8 cellular contexts compared by ENCODE assay signal in genomic region chr12:6767592-6768384, GRCh38. TPM values are rescaled to one million over a fixed set of nuclear protein-coding genes. Genes with fewer than 3 reads are reported as not detected.
DNase-seq lines count a peak whose midpoint lies in the region; ATAC-seq and TF ChIP-seq lines count a peak whose summit lies in the region.

No MANE protein-coding gene starts in this region.

- in situ Hi-C loops in brain microvascular endothelial cell (cut with HindIII; ENCODE audit: low pct_ligation_motif_present, low sequenced_read_pairs), result no loop called here

- peak; percentile 77 for TF ChIP-seq POLR2A in right lobe of liver (IDR thresholded peaks at IDR 0.05)
- TF ChIP-seq POLR2A in thyroid gland (IDR thresholded peaks at IDR 0.05), result peak in 1 of 2 donors; percentile 17

- WGBS in right lobe of liver (ENCODE audit: insufficient coverage, low coverage, low lambda C conversion rate, missing lambda C conversion rate), result 13% methylated on average over 8 of the region's 31 CpGs
- WGBS in thyroid gland, 2 donors, result 16 to 20% methylated on average over 20 to 24 of the region's 31 CpGs

- DNase-seq in Ammon's horn (ENCODE audit: low spot score) (peak; percentile 68), HuH-7.5 (ENCODE audit: low spot score) (peak; percentile 83), brain microvascular endothelial cell (no peak), right lobe of liver (peak; percentile 62 to 87 (median 86)), thyroid gland (peak; percentile 62), NCI-H1105 treated with DMSO at 0.1 percent for 48 hours (lab: John Stamatoyannopoulos, UW) (no peak)

- ATAC-seq in right lobe of liver (peak; percentile 30 to 52 (median 39)), HG03571 (IDR thresholded peaks at IDR 0.05; ENCODE audit: unreplicated experiment) (no peak), HG02870 (IDR thresholded peaks at IDR 0.05; ENCODE audit: unreplicated experiment) (no peak)

- H3K27me3 ChIP-seq in brain microvascular endothelial cell (replicated peaks), result no peaks in the 10 kb centered on the region
- no peaks in the 10 kb centered on the region for H3K27me3 ChIP-seq in right lobe of liver
- H3K27me3 ChIP-seq in thyroid gland, result no peaks in the 10 kb centered on the region

- H3K4me1 ChIP-seq in right lobe of liver, result peaks cover 0 to 55% (median 10%) of the 10 kb centered on the region in 4 donors
- H3K4me1 ChIP-seq in thyroid gland, result peaks cover 26 to 52% of the 10 kb centered on the region in 2 donors

- no peak for TF ChIP-seq CTCF in brain microvascular endothelial cell (IDR thresholded peaks at IDR 0.05; ENCODE audit: low read depth, low read length, missing control alignments)
- TF ChIP-seq CTCF in right lobe of liver (IDR thresholded peaks at IDR 0.05), result no peak
- TF ChIP-seq CTCF in thyroid gland (IDR thresholded peaks at IDR 0.05), result no peak

- no peaks in the 10 kb centered on the region for H3K9me3 ChIP-seq in right lobe of liver
- H3K9me3 ChIP-seq in thyroid gland, result no peaks in the 10 kb centered on the region

- H3K27ac ChIP-seq in brain microvascular endothelial cell (no peak overlapping the region), right lobe of liver (peak overlapping the region; percentile 76 to 93 (median 77)), thyroid gland (peak overlapping the region; percentile 66 to 97 (median 94))

- intact Hi-C loops in right lobe of liver (cut with DNase I) (no loop called here), thyroid gland (cut with DNase I) (no loop called here)

- peak overlapping the region; percentile 90 for H3K4me3 ChIP-seq in brain microvascular endothelial cell (ENCODE audit: low read depth, low read length)
- H3K4me3 ChIP-seq in right lobe of liver, result peak overlapping the region; percentile 79 to 93 (median 85)
- peak overlapping the region; percentile 47 to 89 (median 69) for H3K4me3 ChIP-seq in thyroid gland (replicated peaks in 1 of 3)

- H3K36me3 ChIP-seq in brain microvascular endothelial cell (replicated peaks) (peaks cover 18% of the 10 kb centered on the region), right lobe of liver (peaks cover 0 to 17% (median 5%) of the 10 kb centered on the region in 4 donors), thyroid gland (peaks cover 9 to 11% of the 10 kb centered on the region in 2 donors)

RNA-seq across cellular contexts. Expression of gene PTMS, which starts 1.6 kb away (rescaled TPM):
- total RNA-seq in right lobe of liver (100 to 1,000 TPM; 113 to 484 (median 404) TPM), thyroid gland (100 to 1,000 TPM in 2 of 4 donors, 10 to 100 TPM in 2; 60.0 to 186 (median 103) TPM)

RNA-seq across cellular contexts. Expression of gene LAG3, which starts 4.5 kb away (rescaled TPM):
- total RNA-seq in right lobe of liver, result 1 to 10 TPM in 4 of 6 experiments, under 1 TPM in 2; 0.18 to 2.3 (median 1.4) TPM
- total RNA-seq in thyroid gland, result under 1 TPM in 1 of 4 donors, not detected in 3; 0.13 TPM

RNA-seq across cellular contexts. Expression of gene MLF2, which starts 14.8 kb away (rescaled TPM):
- total RNA-seq in right lobe of liver (100 to 1,000 TPM; 104 to 185 (median 134) TPM), thyroid gland (100 to 1,000 TPM; 110 to 253 (median 196) TPM)

RNA-seq across cellular contexts. Expression of gene CD4, which starts 21.5 kb away (rescaled TPM):
- total RNA-seq in right lobe of liver, result 10 to 100 TPM; 10.0 to 41.6 (median 28.1) TPM
- 1 to 10 TPM; 3.5 to 8.1 (median 3.9) TPM for total RNA-seq in thyroid gland

RNA-seq across cellular contexts. Expression of gene COPS7A, which starts 43.9 kb away (rescaled TPM):
- total RNA-seq in right lobe of liver (10 to 100 TPM; 26.7 to 49.5 (median 30.6) TPM), thyroid gland (10 to 100 TPM; 44.5 to 86.7 (median 63.1) TPM)

Comparison
In these comparisons a context has a peak if more than half of its experiments do, and no peak if none do; other contexts are left out.
1. DNase-seq: peak in Ammon's horn (single experiment), HuH-7.5 (single experiment), right lobe of liver (3 of 3) and thyroid gland (2 of 2); none in brain microvascular endothelial cell (single experiment) and NCI-H1105 treated with DMSO at 0.1 percent for 48 hours (single experiment).
2. ATAC-seq: peak in right lobe of liver (4 of 4); none in HG03571 (single experiment) and HG02870 (single experiment).
3. Peak in every context shown above with its lines, with median percentiles within 50 percentile points of each other: H3K4me3 ChIP-seq.